Comparison of ENCODE assay signal across 11 cellular contexts in the genomic region with DNA sequence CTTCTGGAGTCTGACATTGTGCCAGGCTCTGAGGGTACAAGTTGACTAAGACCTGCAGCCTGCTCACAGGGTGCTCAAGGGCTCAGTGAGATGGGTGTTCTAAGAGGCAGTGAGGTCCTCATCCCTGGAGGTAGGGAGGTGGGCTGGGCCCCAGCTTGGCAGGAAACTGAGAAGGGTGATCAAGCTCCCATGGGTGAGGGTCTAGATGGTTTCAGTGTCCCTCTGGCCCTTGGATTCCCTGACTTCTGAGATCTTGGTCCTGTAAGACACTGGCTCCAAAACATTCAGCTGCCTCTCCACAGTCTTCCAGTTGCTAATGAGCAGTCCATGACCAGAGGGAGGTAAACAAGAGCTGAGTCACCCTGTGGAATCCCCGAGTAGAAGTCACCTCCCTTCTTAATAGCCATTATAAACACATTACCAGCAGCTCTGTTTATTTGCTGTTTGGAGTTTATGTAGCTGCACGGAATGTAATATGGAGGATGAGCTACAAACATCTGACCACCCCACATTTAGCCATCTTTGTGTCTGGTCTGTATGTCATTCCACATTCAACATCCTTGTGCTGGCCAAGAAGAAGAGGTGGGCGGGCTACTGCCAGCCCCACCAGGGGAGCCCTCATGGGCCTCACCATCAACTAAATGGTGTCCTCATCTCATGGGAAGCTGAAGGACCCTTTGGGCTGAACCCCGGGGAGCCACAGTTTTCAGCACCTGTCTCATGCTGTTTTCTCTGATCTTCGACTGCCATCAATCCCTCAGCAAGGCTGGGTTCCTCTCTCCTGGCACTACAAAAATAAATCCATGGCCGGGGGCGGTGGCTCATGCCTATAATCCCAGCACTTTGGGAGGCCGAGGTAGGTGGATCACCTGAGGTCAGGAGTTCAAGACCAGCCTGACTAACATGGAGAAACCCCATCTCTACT. TPM values are rescaled to one million over a fixed set of nuclear protein-coding genes. Genes with fewer than 3 reads are reported as not detected.
DNase-seq lines count a peak whose midpoint lies in the region; ATAC-seq and TF ChIP-seq lines count a peak whose summit lies in the region.
"Had no signal": no experiment of that assay in that cellular context is flagged by ENCODE, and none has a peak within 500 bp of the region (broad histone marks: within the 10 kb centered on the region; RNA-seq: fewer than 3 reads in every experiment).

No MANE protein-coding gene starts in this region.

- H3K27me3 ChIP-seq in GM23248 (replicated peaks; ENCODE audit: insufficient read depth) (no peaks in the 10 kb centered on the region), sigmoid colon (no peaks in the 10 kb centered on the region)

- DNase-seq in GM23248 (peak; percentile 92), RWPE1 (ENCODE audit: low spot score) (peak; percentile 72), fibroblast of gingiva (ENCODE audit: low read depth) (peak; percentile 70), sigmoid colon (peak; percentile 51), AML-193 (lab: John Stamatoyannopoulos, UW) (no peak)
- no peak for DNase-seq in activated CD4-positive, alpha-beta T cell treated with anti-CD3 and anti-CD28 coated beads for 1 hour
- DNase-seq: activated naive CD4-positive, alpha-beta T cell treated with Interleukin-2 at 50 U/mL for 16 hours; NCI-H524 treated with DMSO at 0.1 percent for 48 hours had no signal

- peak overlapping the region; percentile 45 for H2AFZ ChIP-seq in GM23248
- H2AFZ ChIP-seq: GM23338 had no signal

- H3K36me3 ChIP-seq in GM23248 (ENCODE audit: low read depth) (no peaks in the 10 kb centered on the region), sigmoid colon (no peaks in the 10 kb centered on the region)

- in situ Hi-C loops in GM23248 (cut with MboI) = no loop called here

- TF ChIP-seq POLR2A in sigmoid colon (IDR thresholded peaks at IDR 0.05) = no peak

- ATAC-seq in GM18498 (IDR thresholded peaks at IDR 0.05; ENCODE audit: unreplicated experiment) = no peak
- ATAC-seq: GM23338 had no signal

- H3K4me3 ChIP-seq in GM23248 (no peak overlapping the region), sigmoid colon (no peak overlapping the region)
- H3K4me3 ChIP-seq: GM23338 had no signal

- no peaks in the 10 kb centered on the region for H3K9me2 ChIP-seq in GM23248 (ENCODE audit: insufficient read depth)

- no peaks in the 10 kb centered on the region for H3F3A ChIP-seq in GM23248 (ENCODE audit: insufficient read depth)

- TF ChIP-seq EP300 in sigmoid colon (IDR thresholded peaks at IDR 0.05) = no peak

- H3K9ac ChIP-seq in GM23248 = no peak overlapping the region

- 60 to 64% methylated on average over 8 of the region's 8 CpGs for WGBS in GM23248 (ENCODE audit: low coverage in 1 of 2, low lambda C conversion rate in 2 of 2, missing lambda C conversion rate in 2 of 2), 2 experiments
- WGBS in sigmoid colon, 2 donors = 65 to 76% methylated on average over 8 of the region's 8 CpGs

- intact Hi-C loops in sigmoid colon (cut with DNase I) = no loop called here

- POLR2A ChIA-PET in RWPE1 (lab: Yijun Ruan, JAX; ENCODE audit: low non-redundant PET) = no interaction called here

- peak overlapping the region; percentile 19 for H3K4me2 ChIP-seq in GM23248 (ENCODE audit: unreplicated experiment)
- H3K4me2 ChIP-seq: GM23338 had no signal

- peaks cover 24% of the 10 kb centered on the region for H3K4me1 ChIP-seq in GM23248 (ENCODE audit: insufficient read depth)
- peaks cover 0 to 14% (median 9%) of the 10 kb centered on the region in 4 donors for H3K4me1 ChIP-seq in sigmoid colon

- H3K79me2 ChIP-seq in GM23248 (ENCODE audit: insufficient read depth) = no peaks in the 10 kb centered on the region

- no peaks in the 10 kb centered on the region for H3K9me3 ChIP-seq in GM23248 (ENCODE audit: low read depth)
- no peaks in the 10 kb centered on the region for H3K9me3 ChIP-seq in sigmoid colon

- H3K27ac ChIP-seq in GM23248 (peak overlapping the region; percentile 48), RWPE1 (no peak overlapping the region), sigmoid colon (no peak overlapping the region)

- H4K20me1 ChIP-seq in GM23248 (ENCODE audit: insufficient read depth) = no peaks in the 10 kb centered on the region

- TF ChIP-seq CTCF in RWPE1 (conservative IDR thresholded peaks at IDR 0.05; ENCODE audit: low read depth) (no peak), sigmoid colon (IDR thresholded peaks at IDR 0.05) (no peak)

- CTCF ChIA-PET in RWPE1 (lab: Yijun Ruan, JAX) = no interaction called here

RNA-seq across cellular contexts. Expression of gene BDKRB2, which starts 37.2 kb away (rescaled TPM):
- 14.4 and 15.8 TPM in 2 replicates for total RNA-seq in GM23248 (2014; rRNA removed; shearing (Covaris generic))
- polyA plus RNA-seq in GM23248 (2016; fragmentation: Nextera tagmentation; extraction: Ambion mirVana) = 12.4 and 13.3 TPM in 2 replicates
- 1 to 10 TPM; 1.8 to 4.5 (median 3.9) TPM for total RNA-seq in sigmoid colon
- polyA plus RNA-seq in sigmoid colon = 10 to 100 TPM in 1 of 3 donors, 1 to 10 TPM in 2; 6.0 to 10.8 (median 8.7) TPM
- total RNA-seq: natural killer cell treated with Interleukin-12 subunit alpha and Interleukin-12 subunit beta and Interleukin-15 and Interleukin-18, amount 100 ng/mL, for 72 hours had no signal

Comparison
In these comparisons a context has a peak if more than half of its experiments do, and no peak if none do; other contexts are left out.
1. DNase-seq: peak in GM23248 (single experiment), RWPE1 (single experiment), fibroblast of gingiva (single experiment) and sigmoid colon (single experiment); none in activated CD4-positive, alpha-beta T cell treated with anti-CD3 and anti-CD28 coated beads for 1 hour (single experiment) and AML-193 (0 of 2).